12 cellular contexts compared by ENCODE assay signal in genomic region chr1:33119532-33120217, GRCh38. TPM values are rescaled to one million over a fixed set of nuclear protein-coding genes. Genes with fewer than 3 reads are reported as not detected.
DNase-seq lines count a peak whose midpoint lies in the region; ATAC-seq and TF ChIP-seq lines count a peak whose summit lies in the region.
"Had no signal": no experiment of that assay in that cellular context is flagged by ENCODE, and none has a peak within 500 bp of the region (broad histone marks: within the 10 kb centered on the region; RNA-seq: fewer than 3 reads in every experiment).

No MANE protein-coding gene starts in this region.

- H3K23ac ChIP-seq in mesendoderm (ENCODE audit: low read length), result no peak overlapping the region

- peaks cover 3% of the 10 kb centered on the region for H3K27me3 Mint-ChIP-seq in mesothelial cell of epicardium (ENCODE audit: low read depth)
- H3K27me3 Mint-ChIP-seq: activated naive CD4-positive, alpha-beta T cell treated with anti-CD3 and anti-CD28 coated beads, Interleukin-2, amount 50 U/mL, for 24 hours had no signal

- no peak overlapping the region for H3K18ac ChIP-seq in mesendoderm (ENCODE audit: low read length)

- H2BK5ac ChIP-seq in mesendoderm (ENCODE audit: low read length), result no peak overlapping the region

- no peaks in the 10 kb centered on the region for H3K9me3 Mint-ChIP-seq in mesothelial cell of epicardium
- H3K9me3 Mint-ChIP-seq: activated naive CD4-positive, alpha-beta T cell treated with anti-CD3 and anti-CD28 coated beads, Interleukin-2, amount 50 U/mL, for 24 hours had no signal

- WGBS in mesendoderm (ENCODE audit: extremely low coverage, insufficient coverage, low lambda C conversion rate), result no CpG with 5 or more reads among the region's 16 CpGs

- no peaks in the 10 kb centered on the region for H3K4me1 ChIP-seq in HCT116 (ENCODE audit: control insufficient read depth in 1 of 2, insufficient read depth in 2 of 2, low read length in 2 of 2)
- no peaks in the 10 kb centered on the region for H3K4me1 ChIP-seq in mesendoderm (ENCODE audit: control insufficient read depth, low read depth, low read length)

- no peaks in the 10 kb centered on the region for H3K79me1 ChIP-seq in mesendoderm (ENCODE audit: low read length)

- in situ Hi-C loops in astrocyte of the spinal cord (cut with HindIII; ENCODE audit: low sequenced_read_pairs), result no loop called here

- H3K56ac ChIP-seq in mesendoderm (ENCODE audit: low read length), result no peak overlapping the region

- H3K27ac ChIP-seq in HCT116 (ENCODE audit: low read depth, low read length), result no peak overlapping the region
- no peak overlapping the region for H3K27ac ChIP-seq in mesendoderm (ENCODE audit: low read depth, low read length)
- no peak overlapping the region for H3K27ac ChIP-seq in substantia nigra (ENCODE audit: low read depth, low read length, poor library complexity, severe bottlenecking)
- H3K27ac ChIP-seq: PC-9 had no signal

- H2AK5ac ChIP-seq in mesendoderm (ENCODE audit: low read length), result no peak overlapping the region

- no peak overlapping the region for H2AFZ ChIP-seq in HCT116 (ENCODE audit: low read depth, low read length, poor library complexity, severe bottlenecking)
- H2AFZ ChIP-seq: PC-9 had no signal

- no peak overlapping the region for H3K4me3 ChIP-seq in HCT116 (replicated peaks in 1 of 2; ENCODE audit: low read depth in 1 of 2, low read length in 2 of 2)
- no peak overlapping the region for H3K4me3 ChIP-seq in astrocyte of the spinal cord (ENCODE audit: low read depth, low read length)
- no peak overlapping the region for H3K4me3 ChIP-seq in mesendoderm (ENCODE audit: low read length)
- H3K4me3 ChIP-seq: PC-9 had no signal

- H3K9ac ChIP-seq in HCT116 (ENCODE audit: low read length) (no peak overlapping the region), mesendoderm (ENCODE audit: low read length) (no peak overlapping the region)

- DNase-seq in HCT116 (ENCODE audit: low read depth, low spot score) (no peak), astrocyte of the spinal cord (ENCODE audit: low read depth, low spot score) (no peak), mesendoderm (peak; percentile 83), HT-29 (ENCODE audit: low spot score) (no peak), mesothelial cell of epicardium (ENCODE audit: low spot score in 2 of 2, unreplicated experiment in 2 of 2) (no peak), substantia nigra (lab: John Stamatoyannopoulos, UW) (no peak), SIG-M5 (lab: John Stamatoyannopoulos, UW) (no peak)
- DNase-seq: kidney, NCI-H2107, PC-9 had no signal

- H3K4me3 Mint-ChIP-seq in mesothelial cell of epicardium, result no peak overlapping the region
- H3K4me3 Mint-ChIP-seq: activated naive CD4-positive, alpha-beta T cell treated with anti-CD3 and anti-CD28 coated beads, Interleukin-2, amount 50 U/mL, for 24 hours had no signal

- peak overlapping the region; percentile 81 for H4K5ac ChIP-seq in mesendoderm (ENCODE audit: low read length)

- H3K27ac Mint-ChIP-seq in mesothelial cell of epicardium, result no peak overlapping the region

- H3K4me2 ChIP-seq in HCT116 (ENCODE audit: low read length) (no peak overlapping the region), mesendoderm (ENCODE audit: low read length) (no peak overlapping the region)
- H3K4me2 ChIP-seq: PC-9 had no signal

- H2BK15ac ChIP-seq in mesendoderm (replicated peaks; ENCODE audit: low read depth), result no peak overlapping the region

- ATAC-seq in HCT116, result peak; percentile 81

- H4K20me1 ChIP-seq in HCT116 (ENCODE audit: insufficient read depth), result no peaks in the 10 kb centered on the region

- peak; percentile 65; the same call in 2 of the 3 replicates for TF ChIP-seq CTCF in GM12872 (IDR thresholded peaks at IDR 0.05; ENCODE audit: insufficient read depth, low read depth, low read length)
- 0 out of 6 replicates have a peak, but pooled peaks of 1 of the 3 experiments have one; percentile 10 for TF ChIP-seq CTCF in HCT116 (IDR thresholded peaks at IDR 0.05 in 2 of 3, conservative IDR thresholded peaks at IDR 0.05 in 1 of 3; ENCODE audit: borderline replicate concordance in 1 of 3, insufficient read depth in 1 of 3, low read depth in 2 of 3, low read length in 2 of 3)
- peak; percentile 12 for TF ChIP-seq CTCF in astrocyte of the spinal cord (IDR thresholded peaks at IDR 0.05; ENCODE audit: low read depth, low read length)
- no peak for TF ChIP-seq CTCF in mesothelial cell of epicardium (IDR thresholded peaks at IDR 0.05; ENCODE audit: unreplicated experiment)

- H3K27me3 ChIP-seq in HCT116 (ENCODE audit: insufficient read depth, low read length) (no peaks in the 10 kb centered on the region), mesendoderm (ENCODE audit: insufficient read depth, low read length, poor library complexity) (no peaks in the 10 kb centered on the region)

- BruUV-seq in HCT116 (replicated peaks; lab: Mats Ljungman, UMichigan), result no TSS peak

- POLR2A ChIA-PET in HCT116 (lab: Charles Lee), result no interaction called here

- CTCF ChIA-PET in HCT116 (lab: Charles Lee), result no interaction called here

- no peak overlapping the region for H3K4ac ChIP-seq in mesendoderm (ENCODE audit: low read depth, low read length)

- no peaks in the 10 kb centered on the region for H3K36me3 ChIP-seq in HCT116 (ENCODE audit: control insufficient read depth in 1 of 2, insufficient read depth in 2 of 2, low read length in 2 of 2)
- no peaks in the 10 kb centered on the region for H3K36me3 ChIP-seq in mesendoderm (ENCODE audit: control insufficient read depth, insufficient read depth, low read length)

- TF ChIP-seq RAD21 in HCT116 (IDR thresholded peaks at IDR 0.05; ENCODE audit: low read depth), result no peak

- no peaks in the 10 kb centered on the region for H3K36me3 Mint-ChIP-seq in mesothelial cell of epicardium
- H3K36me3 Mint-ChIP-seq: activated naive CD4-positive, alpha-beta T cell treated with anti-CD3 and anti-CD28 coated beads, Interleukin-2, amount 50 U/mL, for 24 hours had no signal

- no peaks in the 10 kb centered on the region for H3K9me3 ChIP-seq in HCT116 (ENCODE audit: control insufficient read depth in 1 of 2, insufficient read depth in 1 of 2, low read depth in 1 of 2, low read length in 2 of 2)

- no peak for TF ChIP-seq POLR2A in HCT116 (IDR thresholded peaks at IDR 0.05; ENCODE audit: borderline replicate concordance, extremely low read depth, insufficient read depth, insufficient read length)

- RAD21 ChIA-PET in HCT116 (lab: Charles Lee; ENCODE audit: low non-redundant PET in 1 of 2, low total read pairs in 2 of 2, uncharacterized antibody in 2 of 2, unreplicated experiment in 2 of 2), result no interaction called here

- H3K79me2 ChIP-seq in HCT116 (ENCODE audit: insufficient read depth, low read length), result no peaks in the 10 kb centered on the region
- no peaks in the 10 kb centered on the region for H3K79me2 ChIP-seq in mesendoderm (ENCODE audit: control insufficient read depth, insufficient read depth, low read length)

- no peaks in the 10 kb centered on the region for H3K4me1 Mint-ChIP-seq in mesothelial cell of epicardium
- H3K4me1 Mint-ChIP-seq: activated naive CD4-positive, alpha-beta T cell treated with anti-CD3 and anti-CD28 coated beads, Interleukin-2, amount 50 U/mL, for 24 hours had no signal

- no peak overlapping the region for H4K8ac ChIP-seq in mesendoderm (ENCODE audit: low read depth, low read length)

- H2BK120ac ChIP-seq in mesendoderm (ENCODE audit: low read depth, low read length), result no peak overlapping the region

- intact Hi-C loops in HCT116 (cut with micrococcal nuclease), result loop anchor here (10.0 kb wide), 1 partner anchor 225 kb away; no protein-coding TSS in a partner anchor

- H3K9me2 ChIP-seq in HCT116 (ENCODE audit: insufficient read depth), result no peaks in the 10 kb centered on the region

TF ChIP-seq in HCT116, 20 proteins besides CTCF, POLR2A, EP300 and RAD21 (continues in another document):
- no peak for TF ChIP-seq FOSL1 (IDR thresholded peaks at IDR 0.05; ENCODE audit: low read depth)
- TF ChIP-seq ZNF274 (IDR thresholded peaks at IDR 0.05; ENCODE audit: low read depth, low read length), result no peak
- no peak for TF ChIP-seq SIN3A (IDR thresholded peaks at IDR 0.05; ENCODE audit: low read depth)
- TF ChIP-seq ELF1 (IDR thresholded peaks at IDR 0.05; ENCODE audit: borderline replicate concordance, low read depth), result no peak
- no peak for TF ChIP-seq YY1 (IDR thresholded peaks at IDR 0.05; ENCODE audit: extremely low read depth, insufficient replicate concordance, low read depth, low read length)
- no peak for TF ChIP-seq CEBPB (IDR thresholded peaks at IDR 0.05; ENCODE audit: low read depth)
- TF ChIP-seq ATF3 (IDR thresholded peaks at IDR 0.05), result no peak
- TF ChIP-seq REST (IDR thresholded peaks at IDR 0.05; ENCODE audit: low read depth), result no peak
- TF ChIP-seq EZH2 (IDR thresholded peaks at IDR 0.05), result no peak

RNA-seq across cellular contexts. Expression of gene AZIN2, which starts 38.7 kb away (rescaled TPM):
- total RNA-seq in HCT116 (2021; ENCODE audit: unreplicated experiment) (7.8 TPM), mesothelial cell of epicardium (9.6 to 15.1 TPM (median 14.4 TPM) in 3 replicates)
- 9.0 and 9.7 TPM in 2 replicates for polyA plus RNA-seq in HCT116 (2012)
- polyA plus RNA-seq in mesendoderm (2013, experiment 1 of 2), result 0.15 TPM
- polyA plus RNA-seq in mesendoderm (2013, experiment 2 of 2), result 0.36 TPM
- total RNA-seq in HT-29 (2014; rRNA removed; shearing (Covaris generic)), result 0.13 TPM in 1 of 2 replicates, not detected in the other
